8 cellular contexts compared by ENCODE assay signal in genomic region chr6:25404693-25405169, GRCh38.
DNase-seq lines count a peak whose midpoint lies in the region; ATAC-seq and TF ChIP-seq lines count a peak whose summit lies in the region.

No MANE protein-coding gene starts in this region.

- H2BK5ac ChIP-seq in neuronal stem cell (ENCODE audit: low read length): no peak overlapping the region

- H3K27ac ChIP-seq in KMS-11 (peak overlapping the region; percentile 87), neuronal stem cell (replicated peaks; ENCODE audit: low read length) (no peak overlapping the region)

- no peaks in the 10 kb centered on the region for H3K79me1 ChIP-seq in neuronal stem cell (ENCODE audit: low read depth, low read length)

- H3K36me3 ChIP-seq in KMS-11 (ENCODE audit: insufficient read depth): no peaks in the 10 kb centered on the region
- H3K36me3 ChIP-seq in neuronal stem cell (replicated peaks in 1 of 2; ENCODE audit: control insufficient read depth in 2 of 2, insufficient read depth in 2 of 2, low read length in 2 of 2): no peaks in the 10 kb centered on the region

- peak; percentile 94 for DNase-seq in GM12865 (ENCODE audit: low read depth)
- DNase-seq in activated T-helper 1 cell treated with Interleukin-2 at 50 U/mL for 16 hours (ENCODE audit: low read depth): peak; percentile 4
- DNase-seq in pons (ENCODE audit: low spot score): peak; percentile 15
- DNase-seq in NCI-H187 (lab: John Stamatoyannopoulos, UW): no peak
- no peak for DNase-seq in neuronal stem cell (ENCODE audit: low spot score)
- DNase-seq in SHP77 (lab: John Stamatoyannopoulos, UW): no peak

- H3K14ac ChIP-seq in neuronal stem cell (ENCODE audit: low read length): no peak overlapping the region

- peaks cover 98% of the 10 kb centered on the region for H3K4me1 ChIP-seq in KMS-11 (ENCODE audit: low read depth, poor library complexity, severe bottlenecking)
- no peaks in the 10 kb centered on the region for H3K4me1 ChIP-seq in neuronal stem cell (ENCODE audit: control insufficient read depth in 2 of 2, insufficient read depth in 1 of 2, low read depth in 1 of 2, low read length in 2 of 2)

- H3K4ac ChIP-seq in neuronal stem cell (ENCODE audit: low read length): no peak overlapping the region

- no peaks in the 10 kb centered on the region for H4K20me1 ChIP-seq in KMS-11 (ENCODE audit: insufficient read depth)

- no peak overlapping the region for H2BK120ac ChIP-seq in neuronal stem cell (ENCODE audit: low read depth, low read length)

- peak overlapping the region; percentile 32; the same call in 1 of the 2 replicates for H2AFZ ChIP-seq in KMS-11 (ENCODE audit: low read depth)
- no peak overlapping the region for H2AFZ ChIP-seq in neuronal stem cell (ENCODE audit: low read length)

- no peak for TF ChIP-seq CTCF in GM12865 (IDR thresholded peaks at IDR 0.05; ENCODE audit: insufficient read depth, low read depth, low read length, missing control alignments)
- TF ChIP-seq CTCF in KMS-11 (conservative IDR thresholded peaks at IDR 0.05; ENCODE audit: low read depth, low read length): no peak

- H4K8ac ChIP-seq in neuronal stem cell (ENCODE audit: low read depth, low read length): no peak overlapping the region

- H3K9me3 ChIP-seq in neuronal stem cell (replicated peaks in 1 of 2; ENCODE audit: control insufficient read depth in 2 of 2, insufficient read depth in 1 of 2, low read depth in 1 of 2, low read length in 2 of 2): no peaks in the 10 kb centered on the region

- peaks cover 37% of the 10 kb centered on the region; the same call in 1 of the 2 replicates for H3K79me2 ChIP-seq in KMS-11 (ENCODE audit: insufficient read depth, low read depth)

- peak overlapping the region; percentile 50 for H3K4me3 ChIP-seq in GM12865 (ENCODE audit: low read depth, low read length)
- no peak overlapping the region for H3K4me3 ChIP-seq in KMS-11 (IDR thresholded peaks at IDR 0.05; ENCODE audit: insufficient read depth, low read depth, low read length)
- H3K4me3 ChIP-seq in neuronal stem cell (ENCODE audit: low read length in 2 of 2): no peak overlapping the region

- H3K9ac ChIP-seq in KMS-11: peak overlapping the region; percentile 53; the same call in 1 of the 2 replicates
- H3K9ac ChIP-seq in neuronal stem cell (ENCODE audit: low read depth, low read length, poor library complexity): no peak overlapping the region

- H3K18ac ChIP-seq in neuronal stem cell (ENCODE audit: low read length): no peak overlapping the region

- H4K91ac ChIP-seq in neuronal stem cell (ENCODE audit: low read depth, low read length, poor library complexity): no peak overlapping the region

- H2AK5ac ChIP-seq in neuronal stem cell (ENCODE audit: low read depth, low read length): no peak overlapping the region

- ATAC-seq in GM21576 (IDR thresholded peaks at IDR 0.05; ENCODE audit: unreplicated experiment): peak; percentile 96

- H3K27me3 ChIP-seq in KMS-11 (ENCODE audit: insufficient read depth, low read depth) (no peaks in the 10 kb centered on the region), neuronal stem cell (ENCODE audit: control insufficient read depth in 3 of 3, insufficient read depth in 3 of 3, low read depth in 1 of 3, low read length in 3 of 3) (no peaks in the 10 kb centered on the region)

- no CpG with 5 or more reads among the region's 8 CpGs for WGBS in neuronal stem cell (ENCODE audit: extremely low coverage in 2 of 2, insufficient read length in 2 of 2, insufficient replicate concordance in 1 of 2), 2 donors

- no peak overlapping the region for H3K23ac ChIP-seq in neuronal stem cell (ENCODE audit: low read depth, low read length, poor library complexity)

- no peak overlapping the region for H2BK12ac ChIP-seq in neuronal stem cell (ENCODE audit: low read length)

- no peak overlapping the region for H2BK15ac ChIP-seq in neuronal stem cell (ENCODE audit: low read length)

- H3K4me2 ChIP-seq in KMS-11 (peak overlapping the region; percentile 93), neuronal stem cell (ENCODE audit: insufficient read depth, low read length, poor library complexity, severe bottlenecking) (no peak overlapping the region)

Comparison
In these comparisons a context has a peak if more than half of its experiments do, and no peak if none do; other contexts are left out.
1. DNase-seq: peak in GM12865 (single experiment), activated T-helper 1 cell treated with Interleukin-2 at 50 U/mL for 16 hours (single experiment) and pons (single experiment); none in NCI-H187 (0 of 2), neuronal stem cell (single experiment) and SHP77 (0 of 2).